ENCODE assay signal across 37 cellular contexts in the genomic region with DNA sequence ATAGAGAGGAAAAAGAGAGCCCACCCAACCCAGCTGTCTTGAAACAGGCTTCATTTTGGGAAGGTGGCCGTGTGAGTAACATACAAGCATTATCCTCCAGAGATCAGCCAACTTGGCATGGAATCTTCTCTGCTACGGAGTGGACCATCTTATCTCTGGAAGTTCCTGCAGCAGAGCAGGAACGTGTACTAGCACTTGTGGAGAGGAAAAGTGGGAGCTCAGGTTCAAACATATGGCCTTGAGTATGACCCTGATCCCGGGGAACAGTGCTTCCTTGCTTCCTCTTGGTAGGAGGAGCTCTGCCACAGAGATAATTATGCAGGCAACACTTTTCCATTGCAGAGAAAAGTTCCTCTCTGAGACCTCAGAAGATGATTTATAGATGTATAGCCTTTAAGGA.
DNase-seq lines count a peak whose midpoint lies in the region; ATAC-seq, FAIRE-seq and TF ChIP-seq lines count a peak whose summit lies in the region.
"Had no signal": no experiment of that assay in that cellular context is flagged by ENCODE, and none has a peak within 500 bp of the region (broad histone marks: within the 10 kb centered on the region; RNA-seq: fewer than 3 reads in every experiment).

No MANE protein-coding gene starts in this region.

- TF ChIP-seq EP300 in H1 (IDR thresholded peaks at IDR 0.05; ENCODE audit: borderline replicate concordance in 1 of 2, low read depth in 2 of 2, low read length in 2 of 2) (no peak), HepG2 (IDR thresholded peaks at IDR 0.05; ENCODE audit: low read depth in 2 of 2, low read length in 2 of 2) (no peak), HepG2 (CRISPR knock-in tag; IDR thresholded peaks at IDR 0.05; ENCODE audit: borderline replicate concordance) (no peak)

- no peak overlapping the region for H3K56ac ChIP-seq in H9 (ENCODE audit: insufficient read length, low read depth, low read length)
- H3K56ac ChIP-seq in H1 (replicated peaks; ENCODE audit: insufficient read length, low read depth, low read length): no peak overlapping the region

- H3K4me1 ChIP-seq in GM23338 (ENCODE audit: insufficient read depth) (no peaks in the 10 kb centered on the region), H9 (ENCODE audit: insufficient read depth, low read length) (no peaks in the 10 kb centered on the region), H1 (replicated peaks in 1 of 4; ENCODE audit: control insufficient read depth in 3 of 4, insufficient read depth in 4 of 4, low read length in 3 of 4) (no peaks in the 10 kb centered on the region), HepG2 (ENCODE audit: insufficient read depth, low read length) (peaks cover 10% of the 10 kb centered on the region)
- H3K4me1 ChIP-seq: A549; BE2C; BLaER1; BLaER1 treated with 17β-estradiol and CSF1 and Interleukin-3, amounts not matched to agents 10 nM and 100 nM; Caco-2 had no signal

- H3K9me3 Mint-ChIP-seq in GM23338: peaks cover 11% of the 10 kb centered on the region
- peaks cover 7% of the 10 kb centered on the region in 2 experiments for H3K9me3 Mint-ChIP-seq in H9
- no peaks in the 10 kb centered on the region for H3K9me3 Mint-ChIP-seq in activated naive CD4-positive, alpha-beta T cell treated with anti-CD3 and anti-CD28 coated beads, Interleukin-2, amount 10 ng/mL, durations not matched to agents 7 days and 5 days
- H3K9me3 Mint-ChIP-seq: CD4-positive, alpha-beta T cell; CD8-positive, alpha-beta T cell had no signal

- WGBS in H9 (ENCODE audit: extremely low coverage, insufficient read length, low lambda C conversion rate): no CpG with 5 or more reads among the region's 4 CpGs
- 90% methylated on average over 4 of the region's 4 CpGs; no CpG with 5 or more reads in 1 of the 2 experiments for WGBS in H1 (ENCODE audit: extremely low coverage in 1 of 2, insufficient coverage in 1 of 2, insufficient read length in 1 of 2, insufficient replicate concordance in 2 of 2, low coverage in 1 of 2, low lambda C conversion rate in 2 of 2, missing lambda C conversion rate in 1 of 2), 2 experiments
- 66% methylated on average over 4 of the region's 4 CpGs for WGBS in HepG2 (ENCODE audit: low lambda C conversion rate)

- H4K91ac ChIP-seq in H9 (ENCODE audit: insufficient read length, low read depth, low read length) (no peak overlapping the region), H1 (replicated peaks; ENCODE audit: insufficient read length, low read length) (no peak overlapping the region)

- H4K8ac ChIP-seq in H9 (replicated peaks; ENCODE audit: insufficient read length, low read depth, low read length) (no peak overlapping the region), H1 (ENCODE audit: extremely low read depth, insufficient read depth, low read length) (no peak overlapping the region)

- H3K4me3 Mint-ChIP-seq in GM23338 (no peak overlapping the region), H9 (no peak overlapping the region), T-helper 17 cell (no peak overlapping the region)
- H3K4me3 Mint-ChIP-seq in activated naive CD4-positive, alpha-beta T cell treated with anti-CD3 and anti-CD28 coated beads, Interleukin-2, amount 10 ng/mL, durations not matched to agents 7 days and 5 days: no peak overlapping the region
- H3K4me3 Mint-ChIP-seq: B cell; CD14-positive monocyte; CD4-positive, alpha-beta memory T cell; CD4-positive, alpha-beta T cell; CD4-positive, CD25-positive, alpha-beta regulatory T cell; CD8-positive, alpha-beta memory T cell; CD8-positive, alpha-beta T cell had no signal

- TF ChIP-seq CTCF in GM23338 (conservative IDR thresholded peaks at IDR 0.05; ENCODE audit: low read depth in 2 of 2) (no peak), H9 (conservative IDR thresholded peaks at IDR 0.05) (no peak), H1 (IDR thresholded peaks at IDR 0.05; ENCODE audit: control extremely low read depth in 1 of 3, insufficient read depth in 1 of 3, low read depth in 1 of 3, low read length in 3 of 3) (no peak), HepG2 (CRISPR knock-in tag; IDR thresholded peaks at IDR 0.05) (no peak)

- H3K9ac ChIP-seq in H9 (ENCODE audit: extremely low read depth, insufficient read length, low read length) (no peak overlapping the region), H1 (replicated peaks in 1 of 4; ENCODE audit: extremely low read depth in 1 of 4, low read depth in 3 of 4, low read length in 3 of 4) (no peak overlapping the region), HepG2 (ENCODE audit: insufficient read depth, low read depth, low read length) (no peak overlapping the region)
- H3K9ac ChIP-seq: BLaER1; BLaER1 treated with 17β-estradiol and CSF1 and Interleukin-3, amounts not matched to agents 10 nM and 100 nM had no signal

- H2BK20ac ChIP-seq in H9 (ENCODE audit: low read depth, low read length, poor library complexity, severe bottlenecking): no peak overlapping the region
- H2BK20ac ChIP-seq in H1 (ENCODE audit: low read length): no peak overlapping the region

- H2AK5ac ChIP-seq in H9 (ENCODE audit: insufficient read length, low read length) (no peak overlapping the region), H1 (ENCODE audit: low read depth, low read length) (no peak overlapping the region)

- H3K4me3 ChIP-seq in GM23338 (no peak overlapping the region), H1 (ENCODE audit: extremely low read depth in 1 of 4, insufficient read depth in 2 of 4, low read depth in 3 of 4, low read length in 4 of 4) (no peak overlapping the region), HepG2 (replicated peaks in 1 of 3; ENCODE audit: insufficient read depth in 1 of 3, low read depth in 2 of 3, low read length in 3 of 3) (no peak overlapping the region)
- H3K4me3 ChIP-seq: A549; BLaER1; BLaER1 treated with 17β-estradiol and CSF1 and Interleukin-3, amounts not matched to agents 10 nM and 100 nM had no signal

- no peaks in the 10 kb centered on the region for H3K9me2 ChIP-seq in GM23338 (ENCODE audit: insufficient read depth)

- H3K79me2 ChIP-seq in GM23338 (replicated peaks; ENCODE audit: insufficient read depth): no peaks in the 10 kb centered on the region
- no peaks in the 10 kb centered on the region for H3K79me2 ChIP-seq in H9 (ENCODE audit: insufficient read depth, low read length)
- no peaks in the 10 kb centered on the region for H3K79me2 ChIP-seq in H1 (ENCODE audit: control insufficient read depth in 1 of 2, insufficient read depth in 2 of 2, low read length in 2 of 2)
- H3K79me2 ChIP-seq in HepG2 (ENCODE audit: insufficient read depth, low read length): peaks cover 19% of the 10 kb centered on the region

- H3K23me2 ChIP-seq in H9 (ENCODE audit: insufficient read length, low read depth, low read length, poor library complexity, severe bottlenecking) (no peaks in the 10 kb centered on the region), H1 (ENCODE audit: low read depth, low read length) (no peaks in the 10 kb centered on the region)

- BruUV-seq in HepG2 (replicated peaks; lab: Mats Ljungman, UMichigan): no TSS peak

- no peak for TF ChIP-seq RAD21 in H1 (IDR thresholded peaks at IDR 0.05 in 1 of 2, conservative IDR thresholded peaks at IDR 0.05 in 1 of 2; ENCODE audit: low read depth in 2 of 2, low read length in 2 of 2)
- TF ChIP-seq RAD21 in HepG2 (CRISPR knock-in tag; IDR thresholded peaks at IDR 0.05): no peak

- H3K23ac ChIP-seq in H9 (ENCODE audit: insufficient read length, low read depth, low read length): no peak overlapping the region
- no peak overlapping the region for H3K23ac ChIP-seq in H1 (ENCODE audit: insufficient read length)

- H2BK12ac ChIP-seq in H9 (ENCODE audit: insufficient read length, low read depth, low read length): no peak overlapping the region
- H2BK12ac ChIP-seq in H1 (ENCODE audit: low read depth, low read length): no peak overlapping the region

- H3K18ac ChIP-seq in H9 (ENCODE audit: insufficient read length, low read depth, low read length): no peak overlapping the region
- no peak overlapping the region for H3K18ac ChIP-seq in H1 (ENCODE audit: extremely low read depth, low read length)

- no peak for DNase-seq in GM23338 (ENCODE audit: low spot score)
- no peak for DNase-seq in H9
- no peak for DNase-seq in H1 (ENCODE audit: low read depth in 1 of 2, low spot score in 2 of 2)
- no peak for DNase-seq in HepG2 (ENCODE audit: low spot score)
- DNase-seq in T-helper 17 cell: no peak
- no peak for DNase-seq in head of caudate nucleus
- DNase-seq in activated naive CD4-positive, alpha-beta T cell treated with anti-CD3 and anti-CD28 coated beads, Interleukin-2, amount 10 ng/mL, durations not matched to agents 7 days and 5 days: no peak
- DNase-seq: 8988T; ACHN; AML-193; BE2C; C1 segment of cervical spinal cord; Caco-2; Calu3; CD4-positive, alpha-beta memory T cell; CD4-positive, alpha-beta T cell; CD4-positive, CD25-positive, alpha-beta regulatory T cell; CD8-positive, alpha-beta memory T cell; CD8-positive, alpha-beta T cell; COR-L47; DMS 273 treated with DMSO at 0.1 percent for 48 hours; DMS153; DMS53; DMS79; DMS79 treated with DMSO at 0.1 percent for 48 hours; DND-41; EL had no signal

- H2AFZ ChIP-seq in GM23338 (peak overlapping the region; percentile 86), H9 (ENCODE audit: low read length) (peak overlapping the region; percentile 14), H1 (ENCODE audit: low read length) (peak overlapping the region; percentile 74), HepG2 (ENCODE audit: low read length) (no peak overlapping the region)

- intact Hi-C loops in HepG2 (cut with micrococcal nuclease; ENCODE audit: unreplicated experiment) (no loop called here), head of caudate nucleus (cut with DNase I) (no loop called here)

- H3K14ac ChIP-seq in H9 (ENCODE audit: insufficient read depth, low read length) (no peak overlapping the region), H1 (ENCODE audit: insufficient read length) (no peak overlapping the region)

- no peaks in the 10 kb centered on the region for H3K27me3 ChIP-seq in GM23338 (ENCODE audit: insufficient read depth)
- H3K27me3 ChIP-seq in H9 (ENCODE audit: insufficient read depth, low read length): no peaks in the 10 kb centered on the region
- no peaks in the 10 kb centered on the region for H3K27me3 ChIP-seq in H1 (replicated peaks in 1 of 4; ENCODE audit: control insufficient read depth in 3 of 4, extremely low read depth in 1 of 4, insufficient read depth in 3 of 4, low read length in 3 of 4)
- no peaks in the 10 kb centered on the region for H3K27me3 ChIP-seq in HepG2 (ENCODE audit: control insufficient read depth in 1 of 2, insufficient read depth in 2 of 2, low read length in 2 of 2)
- H3K27me3 ChIP-seq: BE2C; BLaER1; BLaER1 treated with 17β-estradiol and CSF1 and Interleukin-3, amounts not matched to agents 10 nM and 100 nM had no signal

- POLR2A ChIA-PET in H1 (lab: Charles Lee; ENCODE audit: partially characterized antibody) (no interaction called here), HepG2 (lab: Yijun Ruan, JAX) (no interaction called here)

- no peaks in the 10 kb centered on the region for H4K20me1 ChIP-seq in GM23338 (replicated peaks; ENCODE audit: insufficient read depth)
- no peaks in the 10 kb centered on the region for H4K20me1 ChIP-seq in H9 (ENCODE audit: control insufficient read depth, insufficient read depth, insufficient read length)
- H4K20me1 ChIP-seq in H1 (replicated peaks in 1 of 2; ENCODE audit: control insufficient read depth in 1 of 2, insufficient read depth in 2 of 2, low read length in 2 of 2): no peaks in the 10 kb centered on the region
- H4K20me1 ChIP-seq in HepG2 (ENCODE audit: insufficient read depth, low read length): peaks cover 4% of the 10 kb centered on the region; the same call in 1 of the 2 replicates
- H4K20me1 ChIP-seq: BLaER1; BLaER1 treated with 17β-estradiol and CSF1 and Interleukin-3, amounts not matched to agents 10 nM and 100 nM had no signal

- H3K4me2 ChIP-seq in GM23338: no peak overlapping the region
- no peak overlapping the region for H3K4me2 ChIP-seq in H9 (ENCODE audit: insufficient read depth, insufficient read length, low read length)
- no peak overlapping the region for H3K4me2 ChIP-seq in H1 (ENCODE audit: insufficient read depth in 1 of 2, low read depth in 2 of 2, low read length in 2 of 2)
- H3K4me2 ChIP-seq in HepG2 (ENCODE audit: low read depth, low read length): no peak overlapping the region
- H3K4me2 ChIP-seq: A549; BLaER1; BLaER1 treated with 17β-estradiol and CSF1 and Interleukin-3, amounts not matched to agents 10 nM and 100 nM had no signal

- CTCF ChIA-PET in H1 (lab: Charles Lee; ENCODE audit: partially characterized antibody) (no interaction called here), HepG2 (lab: Yijun Ruan, JAX; ENCODE audit: low intra/inter-chr PET ratio, low total read pairs) (no interaction called here)
- CTCF ChIA-PET in activated naive CD4-positive, alpha-beta T cell treated with anti-CD3 and anti-CD28 coated beads, Interleukin-2, amount 10 ng/mL, durations not matched to agents 7 days and 5 days (lab: Charles Lee): no interaction called here

- H3K27ac Mint-ChIP-seq in GM23338 (no peak overlapping the region), H9 (no peak overlapping the region), T-helper 17 cell (no peak overlapping the region)
- no peak overlapping the region for H3K27ac Mint-ChIP-seq in activated naive CD4-positive, alpha-beta T cell treated with anti-CD3 and anti-CD28 coated beads, Interleukin-2, amount 10 ng/mL, durations not matched to agents 7 days and 5 days
- H3K27ac Mint-ChIP-seq: B cell; CD14-positive monocyte; CD4-positive, alpha-beta memory T cell; CD4-positive, alpha-beta T cell; CD4-positive, CD25-positive, alpha-beta regulatory T cell; CD8-positive, alpha-beta memory T cell; CD8-positive, alpha-beta T cell had no signal

- H2BK120ac ChIP-seq in H9 (ENCODE audit: low read depth, low read length, poor library complexity, severe bottlenecking) (no peak overlapping the region), H1 (replicated peaks; ENCODE audit: low read depth, low read length) (no peak overlapping the region)

- H2BK15ac ChIP-seq in H9 (ENCODE audit: low read depth, low read length) (no peak overlapping the region), H1 (ENCODE audit: low read length) (no peak overlapping the region)

- H3K27ac ChIP-seq in GM23338 (ENCODE audit: low read depth): no peak overlapping the region
- H3K27ac ChIP-seq in H9 (ENCODE audit: insufficient read length, low read depth, low read length): no peak overlapping the region
- H3K27ac ChIP-seq in H1 (ENCODE audit: low read depth, low read length): no peak overlapping the region
- no peak overlapping the region for H3K27ac ChIP-seq in HepG2 (ENCODE audit: extremely low read length, insufficient read depth, low read length)
- H3K27ac ChIP-seq: 22Rv1; A549; BLaER1; BLaER1 treated with 17β-estradiol and CSF1 and Interleukin-3, amounts not matched to agents 10 nM and 100 nM; C4-2B had no signal

- no peaks in the 10 kb centered on the region for H3F3A ChIP-seq in GM23338 (replicated peaks; ENCODE audit: low read depth)

- no peak overlapping the region for H3K4ac ChIP-seq in H9 (ENCODE audit: low read depth, low read length)
- no peak overlapping the region for H3K4ac ChIP-seq in H1 (replicated peaks; ENCODE audit: insufficient read length, low read depth, low read length)

- no peaks in the 10 kb centered on the region for H3K36me3 ChIP-seq in GM23338 (ENCODE audit: insufficient read depth)
- H3K36me3 ChIP-seq in H1 (ENCODE audit: control insufficient read depth in 2 of 4, insufficient read depth in 4 of 4, low read length in 3 of 4): no peaks in the 10 kb centered on the region
- H3K36me3 ChIP-seq in HepG2 (replicated peaks in 1 of 2; ENCODE audit: control insufficient read depth in 1 of 2, insufficient read depth in 2 of 2, low read length in 2 of 2): no peaks in the 10 kb centered on the region; a peak in 1 of 5 replicates
- H3K36me3 ChIP-seq: BE2C; BLaER1; BLaER1 treated with 17β-estradiol and CSF1 and Interleukin-3, amounts not matched to agents 10 nM and 100 nM had no signal

- H3K27me3 Mint-ChIP-seq in GM23338 (ENCODE audit: insufficient read depth, low read depth, poor library complexity) (no peaks in the 10 kb centered on the region), H9 (ENCODE audit: low read depth) (no peaks in the 10 kb centered on the region), T-helper 17 cell (peaks cover 13% of the 10 kb centered on the region)
- H3K27me3 Mint-ChIP-seq in activated naive CD4-positive, alpha-beta T cell treated with anti-CD3 and anti-CD28 coated beads, Interleukin-2, amount 10 ng/mL, durations not matched to agents 7 days and 5 days: no peaks in the 10 kb centered on the region
- H3K27me3 Mint-ChIP-seq: B cell; CD4-positive, alpha-beta T cell; CD4-positive, CD25-positive, alpha-beta regulatory T cell had no signal

- H2BK5ac ChIP-seq in H9 (ENCODE audit: insufficient read length, low read length) (no peak overlapping the region), H1 (ENCODE audit: low read depth, low read length) (no peak overlapping the region)

- H3T11ph ChIP-seq in H9 (ENCODE audit: low read length): no peak overlapping the region

- TF ChIP-seq POLR2A in H1 (IDR thresholded peaks at IDR 0.05; ENCODE audit: control extremely low read depth in 1 of 2, low read depth in 2 of 2, low read length in 2 of 2) (no peak), HepG2 (IDR thresholded peaks at IDR 0.05; ENCODE audit: insufficient read depth in 1 of 2, low read depth in 2 of 2, low read length in 2 of 2) (no peak)

- H3K9me3 ChIP-seq in H9 (ENCODE audit: control insufficient read depth, low read depth, low read length) (no peaks in the 10 kb centered on the region), H1 (ENCODE audit: insufficient read depth in 2 of 2, low read depth in 1 of 2, low read length in 1 of 2) (peaks cover under 1 to 2% of the 10 kb centered on the region in 2 experiments; a peak in 3 of 4 replicates), HepG2 (ENCODE audit: low read length) (no peaks in the 10 kb centered on the region), T-helper 17 cell (ENCODE audit: control insufficient read depth, low read length, poor library complexity, severe bottlenecking) (no peaks in the 10 kb centered on the region)
- H3K9me3 ChIP-seq: A549, BE2C, BLaER1, Caco-2 had no signal

- H4K5ac ChIP-seq in H9 (ENCODE audit: insufficient read length, low read depth, low read length) (no peak overlapping the region), H1 (ENCODE audit: insufficient read length, low read depth, low read length) (no peak overlapping the region)

- H3K79me1 ChIP-seq in H9 (ENCODE audit: insufficient read depth, low read depth, low read length, poor library complexity, severe bottlenecking) (no peaks in the 10 kb centered on the region), H1 (ENCODE audit: low read depth, low read length) (no peaks in the 10 kb centered on the region)

- ATAC-seq in GM23338 (no peak), HepG2 (peak; percentile 46; the same call in 1 of the 3 replicates), GM21447 (IDR thresholded peaks at IDR 0.05; ENCODE audit: unreplicated experiment) (no peak), T-helper 17 cell (no peak)
- ATAC-seq: A549; CD8-positive, alpha-beta T cell had no signal

- H3K4me1 Mint-ChIP-seq in GM23338: no peaks in the 10 kb centered on the region
- no peaks in the 10 kb centered on the region for H3K4me1 Mint-ChIP-seq in H9
- no peaks in the 10 kb centered on the region for H3K4me1 Mint-ChIP-seq in T-helper 17 cell
- no peaks in the 10 kb centered on the region for H3K4me1 Mint-ChIP-seq in activated naive CD4-positive, alpha-beta T cell treated with anti-CD3 and anti-CD28 coated beads, Interleukin-2, amount 10 ng/mL, durations not matched to agents 7 days and 5 days
- H3K4me1 Mint-ChIP-seq: B cell; CD14-positive monocyte; CD4-positive, alpha-beta memory T cell; CD4-positive, CD25-positive, alpha-beta regulatory T cell; CD8-positive, alpha-beta memory T cell had no signal

- in situ Hi-C loops in HepG2 (cut with HindIII; ENCODE audit: extremely low pct_ligation_motif_present, low pct_unique_long_range_greater_than_20kb): no loop called here

- H3K36me3 Mint-ChIP-seq in GM23338 (ENCODE audit: low read depth) (peaks cover 9% of the 10 kb centered on the region), H9 (ENCODE audit: insufficient read depth in 1 of 3, low read depth in 3 of 3) (peaks cover 2 to 8% (median 7%) of the 10 kb centered on the region in 3 experiments; a peak in 5 of 7 replicates), T-helper 17 cell (ENCODE audit: low read depth) (no peaks in the 10 kb centered on the region)
- H3K36me3 Mint-ChIP-seq in activated naive CD4-positive, alpha-beta T cell treated with anti-CD3 and anti-CD28 coated beads, Interleukin-2, amount 10 ng/mL, durations not matched to agents 7 days and 5 days: no peaks in the 10 kb centered on the region
- H3K36me3 Mint-ChIP-seq: CD14-positive monocyte; CD4-positive, alpha-beta memory T cell; CD4-positive, CD25-positive, alpha-beta regulatory T cell; CD8-positive, alpha-beta memory T cell; CD8-positive, alpha-beta T cell had no signal

- FAIRE-seq in H1 (lab: Jason Lieb, UNC): no peak
- no peak for FAIRE-seq in HepG2 (lab: Jason Lieb, UNC)
- FAIRE-seq: A204.1, A549, D721Med had no signal
